In genomic region chrX:103453655-103454054, GRCh38 we compare ENCODE assay signal across 16 cellular contexts.
DNase-seq lines count a peak whose midpoint lies in the region.
"Had no signal": no experiment of that assay in that cellular context is flagged by ENCODE, and none has a peak within 500 bp of the region (broad histone marks: within the 10 kb centered on the region; RNA-seq: fewer than 3 reads in every experiment).

No MANE protein-coding gene starts in this region.

- DNase-seq in SHP77 (lab: John Stamatoyannopoulos, UW) (peak; percentile 1 to 4), SHP77 treated with DMSO at 0.1 percent for 48 hours (lab: John Stamatoyannopoulos, UW) (no peak), SJSA1 (ENCODE audit: low read depth in 1 of 2, low spot score in 2 of 2) (peak in 1 of 2 experiments; percentile 11), fibroblast of peridontal ligament (ENCODE audit: extremely low read depth) (peak; percentile 97), NCI-H2107 treated with DMSO at 0.1 percent for 48 hours (lab: John Stamatoyannopoulos, UW; ENCODE audit: unreplicated experiment) (no peak), DMS153 treated with DMSO at 0.1 percent for 48 hours (lab: John Stamatoyannopoulos, UW; ENCODE audit: unreplicated experiment) (no peak), cerebellum (ENCODE audit: low spot score) (no peak)
- DNase-seq in activated CD4-positive, CD25-positive, alpha-beta regulatory T cell treated with anti-CD3 and anti-CD28 coated beads, Interleukin-2, amount 50 U/mL, for 72 hours: no peak
- DNase-seq: activated CD4-positive, alpha-beta T cell treated with anti-CD3 and anti-CD28 coated beads for 48 hours; activated effector memory CD4-positive, alpha-beta T cell treated with anti-CD3 and anti-CD28 coated beads, Interleukin-2, amount 50 U/mL, for 16 hours; NCI-H187 treated with DMSO at 0.1 percent for 48 hours; stimulated activated CD8-positive, alpha-beta memory T cell treated with anti-CD3 and anti-CD28 coated beads, Interleukin-4, amount 100 ng/mL, for 48 hours; uterus had no signal

- no peaks in the 10 kb centered on the region for H3K9me3 ChIP-seq in SJSA1 (replicated peaks)
- H3K9me3 ChIP-seq: uterus had no signal

- H3K36me3 ChIP-seq in SJSA1: no peaks in the 10 kb centered on the region
- H3K36me3 ChIP-seq: BLaER1, uterus had no signal

- H3K27ac ChIP-seq in SJSA1: peak overlapping the region; percentile 26; the same call in 1 of the 2 replicates
- H3K27ac ChIP-seq: BLaER1, coronary artery, skin epidermis, uterus had no signal

- no peaks in the 10 kb centered on the region for H3K27me3 ChIP-seq in SJSA1 (replicated peaks)
- H3K27me3 ChIP-seq: BLaER1, uterus had no signal

- H3K4me3 ChIP-seq in SJSA1: no peak overlapping the region
- H3K4me3 ChIP-seq: BLaER1, coronary artery, skin epidermis, uterus had no signal

- no peaks in the 10 kb centered on the region for H3K4me1 ChIP-seq in SJSA1 (replicated peaks)
- H3K4me1 ChIP-seq: BLaER1, uterus had no signal

Comparison
In these comparisons a context has a peak if more than half of its experiments do, and no peak if none do; other contexts are left out.
1. DNase-seq: peak in SHP77 (2 of 2) and fibroblast of peridontal ligament (single experiment); none in SHP77 treated with DMSO at 0.1 percent for 48 hours (single experiment), activated CD4-positive, CD25-positive, alpha-beta regulatory T cell treated with anti-CD3 and anti-CD28 coated beads, Interleukin-2, amount 50 U/mL, for 72 hours (single experiment), NCI-H2107 treated with DMSO at 0.1 percent for 48 hours (single experiment), DMS153 treated with DMSO at 0.1 percent for 48 hours (single experiment) and cerebellum (single experiment).